ENCODE assay signal across 30 cellular contexts in the genomic region with DNA sequence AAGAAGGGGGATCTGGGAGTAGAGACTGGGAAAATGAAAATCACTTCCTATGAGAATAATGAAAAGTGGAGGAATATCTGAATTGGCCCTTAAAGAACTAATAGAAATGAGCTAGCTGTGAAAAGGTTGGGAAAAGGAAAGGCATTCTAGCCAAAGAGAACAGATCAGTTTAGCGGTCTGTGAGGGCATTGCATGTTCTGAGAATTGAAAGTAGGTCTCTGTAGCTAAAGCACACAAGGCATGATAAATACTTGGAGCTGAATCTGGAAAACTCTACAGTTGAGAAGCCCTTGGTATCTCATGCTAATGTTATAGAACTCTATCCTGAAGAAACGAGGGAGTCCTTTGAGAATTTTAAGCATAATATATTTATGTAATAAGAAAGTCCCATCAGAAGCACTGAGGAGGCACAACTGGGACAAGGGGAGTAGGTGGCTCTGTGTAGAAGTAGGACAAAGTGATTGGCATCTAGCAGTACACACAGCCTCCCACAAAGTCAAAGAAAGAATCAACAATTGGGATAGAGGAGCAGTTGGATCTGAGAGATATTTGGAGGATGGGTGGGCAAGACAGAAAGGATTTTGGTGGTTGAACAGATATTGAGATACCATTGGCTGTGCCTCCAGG.
"Had no signal": no experiment of that assay in that cellular context is flagged by ENCODE, and none has a peak within 500 bp of the region (broad histone marks: within the 10 kb centered on the region; RNA-seq: fewer than 3 reads in every experiment).

No MANE protein-coding gene starts in this region.

- H3K36me3 Mint-ChIP-seq: stimulated activated memory B cell treated with anti-CD40 and anti-IgM and Interleukin-4, amounts not matched to agents 10 μg/mL and 1 μg/mL and 100 μg/mL, for 72 hours; type B pancreatic cell had no signal

- H3K36me3 ChIP-seq: neutrophil, pancreas, prostate gland, spleen, suprapubic skin, tibial artery, transverse colon, upper lobe of right lung, uterus had no signal

- H3K27ac Mint-ChIP-seq: naive thymus-derived CD8-positive, alpha-beta T cell; natural killer cell treated with Interleukin-12 subunit alpha and Interleukin-12 subunit beta and Interleukin-15 and Interleukin-18, amount 100 ng/mL, for 72 hours; nephron progenitor cell; stimulated activated memory B cell treated with anti-CD40 and anti-IgM and Interleukin-4, amounts not matched to agents 10 μg/mL and 1 μg/mL and 100 μg/mL, for 72 hours; type B pancreatic cell had no signal

- H3K9me3 ChIP-seq: neutrophil, pancreas, prostate gland, spleen, suprapubic skin, testis, tibial artery, transverse colon, upper lobe of right lung, uterus had no signal

- DNase-seq: naive thymus-derived CD8-positive, alpha-beta T cell; nephron progenitor cell; nucleus accumbens; pancreas; right cardiac atrium; spleen; stimulated activated CD4-positive, alpha-beta T cell treated with anti-CD3 and anti-CD28 coated beads, Interleukin-12 subunit alpha, Interleukin-12 subunit beta, amount 100 ng/mL, for 4 hours; stimulated activated CD4-positive, alpha-beta T cell treated with anti-CD3 and anti-CD28 coated beads, Interleukin-1b, Interleukin-23, amount 100 ng/mL, for 48 hours; stimulated activated CD4-positive, alpha-beta T cell treated with anti-CD3 and anti-CD28 coated beads, Interleukin-4, amount 100 ng/mL, for 1 hour; stimulated activated CD4-positive, alpha-beta T cell treated with anti-CD3 and anti-CD28 coated beads, Interleukin-4, amount 100 ng/mL, for 4 hours; stimulated activated CD8-positive, alpha-beta memory T cell treated with anti-CD3 and anti-CD28 coated beads, Interleukin-4, amount 100 ng/mL, for 48 hours; stimulated activated naive CD4-positive, alpha-beta T cell; stimulated activated naive CD8-positive, alpha-beta T cell treated with anti-CD3 and anti-CD28 coated beads, Interleukin-15, amount 100 ng/mL, for 72 hours; stimulated activated naive CD8-positive, alpha-beta T cell treated with anti-CD3 and anti-CD28 coated beads, Interleukin-15, Interleukin-2, amounts not matched to agents 100 U/mL and 50 U/mL, for 24 hours; substantia nigra; testis; tibial artery; transverse colon; upper lobe of right lung; uterus had no signal

- H3K9me3 Mint-ChIP-seq: nephron progenitor cell, neural crest cell, type B pancreatic cell had no signal

- H3K27me3 Mint-ChIP-seq: stimulated activated memory B cell treated with anti-CD40 and anti-IgM and Interleukin-4, amounts not matched to agents 10 μg/mL and 1 μg/mL and 100 μg/mL, for 72 hours had no signal

- H3K4me2 ChIP-seq: smooth muscle cell had no signal

- H3K4me1 ChIP-seq: pancreas, prostate gland, spleen, suprapubic skin, testis, tibial artery, transverse colon, upper lobe of right lung, uterus had no signal

- H3K4me3 ChIP-seq: pancreas, prostate gland, skin epidermis, smooth muscle cell, spleen, suprapubic skin, testis, tibial artery, transverse colon, upper lobe of right lung, uterus had no signal

- H3K27me3 ChIP-seq: neutrophil, spleen, suprapubic skin, testis, tibial artery, transverse colon, upper lobe of right lung, uterus had no signal

- H3K27ac ChIP-seq: neutrophil, pancreas, prostate gland, skin epidermis, spleen, suprapubic skin, testis, tibial artery, transverse colon, upper lobe of right lung, uterus had no signal

- ATAC-seq: naive thymus-derived CD8-positive, alpha-beta T cell; natural killer cell treated with Interleukin-12 subunit alpha and Interleukin-12 subunit beta and Interleukin-15 and Interleukin-18, amount 100 ng/mL, for 72 hours; pancreas; right cardiac atrium; sciatic nerve; stimulated activated memory B cell treated with anti-CD40 and anti-IgM and Interleukin-4, amounts not matched to agents 10 μg/mL and 1 μg/mL and 100 μg/mL, for 72 hours; stimulated activated naive CD8-positive, alpha-beta T cell treated with anti-CD3 and anti-CD28 coated beads, Interleukin-15, amount 100 ng/mL, for 72 hours; stimulated activated naive CD8-positive, alpha-beta T cell treated with anti-CD3 and anti-CD28 coated beads, Interleukin-15, Interleukin-2, amounts not matched to agents 100 U/mL and 50 U/mL, for 24 hours; upper lobe of right lung had no signal

- H3K4me3 Mint-ChIP-seq: naive thymus-derived CD8-positive, alpha-beta T cell; natural killer cell treated with Interleukin-12 subunit alpha and Interleukin-12 subunit beta and Interleukin-15 and Interleukin-18, amount 100 ng/mL, for 72 hours; nephron progenitor cell; neural crest cell; stimulated activated memory B cell treated with anti-CD40 and anti-IgM and Interleukin-4, amounts not matched to agents 10 μg/mL and 1 μg/mL and 100 μg/mL, for 72 hours; stimulated activated naive CD8-positive, alpha-beta T cell treated with anti-CD3 and anti-CD28 coated beads, Interleukin-15, amount 100 ng/mL, for 72 hours; type B pancreatic cell had no signal

- FAIRE-seq: pancreas had no signal

- H3K4me1 Mint-ChIP-seq: naive thymus-derived CD8-positive, alpha-beta T cell; neural crest cell; stimulated activated memory B cell treated with anti-CD40 and anti-IgM and Interleukin-4, amounts not matched to agents 10 μg/mL and 1 μg/mL and 100 μg/mL, for 72 hours; stimulated activated naive CD8-positive, alpha-beta T cell treated with anti-CD3 and anti-CD28 coated beads, Interleukin-15, amount 100 ng/mL, for 72 hours had no signal
